Comparison of ENCODE assay signal across 1 cellular context in genomic region chr11:8728566-8728965, GRCh38.
TF ChIP-seq lines count a peak whose summit lies in the region.

No MANE protein-coding gene starts in this region.

TF ChIP-seq in K562, 482 proteins besides CTCF, POLR2A, EP300 and RAD21 (continued from another document):
- TF ChIP-seq MBD1 (CRISPR knock-in tag; IDR thresholded peaks at IDR 0.05) (no peak), MEF2A (IDR thresholded peaks at IDR 0.05; ENCODE audit: control insufficient read depth, low read depth, low read length) (no peak), VEZF1 (CRISPR knock-in tag; IDR thresholded peaks at IDR 0.05) (peak; percentile 56), ZNF444 (CRISPR knock-in tag; IDR thresholded peaks at IDR 0.05) (no peak), KDM5B (IDR thresholded peaks at IDR 0.05; ENCODE audit: insufficient replicate concordance, low read depth, low read length) (no peak), ZNF76 (CRISPR knock-in tag; IDR thresholded peaks at IDR 0.05; ENCODE audit: borderline replicate concordance) (no peak), SRSF7 (optimal IDR thresholded peaks at IDR 0.05; ENCODE audit: low read depth, low read length) (no peak), SAP30 (IDR thresholded peaks at IDR 0.05; ENCODE audit: borderline replicate concordance, insufficient read depth, low read depth, low read length, poor library complexity, severe bottlenecking) (no peak), ZNF766 (CRISPR knock-in tag; conservative IDR thresholded peaks at IDR 0.05) (no peak), ZNF12 (CRISPR knock-in tag; IDR thresholded peaks at IDR 0.05) (no peak), HMGN3 (IDR thresholded peaks at IDR 0.05; ENCODE audit: borderline replicate concordance, extremely low read depth, insufficient read length, low read depth, low read length) (no peak), ETS2 (tag; IDR thresholded peaks at IDR 0.05; ENCODE audit: borderline replicate concordance, poor library complexity, severe bottlenecking) (no peak), NFIX (CRISPR knock-in tag; IDR thresholded peaks at IDR 0.05; ENCODE audit: low read depth) (no peak), TAL1 (IDR thresholded peaks at IDR 0.05) (no peak), RREB1 (CRISPR knock-in tag; IDR thresholded peaks at IDR 0.05) (0 out of 2 replicates have a peak, but pooled peaks have one; percentile 53), ARID1B (IDR thresholded peaks at IDR 0.05) (peak; percentile 32; the same call in 1 of the 2 replicates), SRSF9 (IDR thresholded peaks at IDR 0.05; ENCODE audit: borderline replicate concordance, low read depth, low read length) (no peak)
- TF ChIP-seq, protein P1, sequence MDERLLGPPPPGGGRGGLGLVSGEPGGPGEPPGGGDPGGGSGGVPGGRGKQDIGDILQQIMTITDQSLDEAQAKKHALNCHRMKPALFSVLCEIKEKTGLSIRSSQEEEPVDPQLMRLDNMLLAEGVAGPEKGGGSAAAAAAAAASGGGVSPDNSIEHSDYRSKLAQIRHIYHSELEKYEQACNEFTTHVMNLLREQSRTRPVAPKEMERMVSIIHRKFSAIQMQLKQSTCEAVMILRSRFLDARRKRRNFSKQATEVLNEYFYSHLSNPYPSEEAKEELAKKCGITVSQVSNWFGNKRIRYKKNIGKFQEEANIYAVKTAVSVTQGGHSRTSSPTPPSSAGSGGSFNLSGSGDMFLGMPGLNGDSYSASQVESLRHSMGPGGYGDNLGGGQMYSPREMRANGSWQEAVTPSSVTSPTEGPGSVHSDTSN (CRISPR knock-in tag; IDR thresholded peaks at IDR 0.05; ENCODE audit: low read depth) = no peak
- TF ChIP-seq, protein P1 (tag; conservative IDR thresholded peaks at IDR 0.05; ENCODE audit: low read depth) = peak; percentile 45; the same call in 1 of the 2 replicates
- TF ChIP-seq, protein P2, sequence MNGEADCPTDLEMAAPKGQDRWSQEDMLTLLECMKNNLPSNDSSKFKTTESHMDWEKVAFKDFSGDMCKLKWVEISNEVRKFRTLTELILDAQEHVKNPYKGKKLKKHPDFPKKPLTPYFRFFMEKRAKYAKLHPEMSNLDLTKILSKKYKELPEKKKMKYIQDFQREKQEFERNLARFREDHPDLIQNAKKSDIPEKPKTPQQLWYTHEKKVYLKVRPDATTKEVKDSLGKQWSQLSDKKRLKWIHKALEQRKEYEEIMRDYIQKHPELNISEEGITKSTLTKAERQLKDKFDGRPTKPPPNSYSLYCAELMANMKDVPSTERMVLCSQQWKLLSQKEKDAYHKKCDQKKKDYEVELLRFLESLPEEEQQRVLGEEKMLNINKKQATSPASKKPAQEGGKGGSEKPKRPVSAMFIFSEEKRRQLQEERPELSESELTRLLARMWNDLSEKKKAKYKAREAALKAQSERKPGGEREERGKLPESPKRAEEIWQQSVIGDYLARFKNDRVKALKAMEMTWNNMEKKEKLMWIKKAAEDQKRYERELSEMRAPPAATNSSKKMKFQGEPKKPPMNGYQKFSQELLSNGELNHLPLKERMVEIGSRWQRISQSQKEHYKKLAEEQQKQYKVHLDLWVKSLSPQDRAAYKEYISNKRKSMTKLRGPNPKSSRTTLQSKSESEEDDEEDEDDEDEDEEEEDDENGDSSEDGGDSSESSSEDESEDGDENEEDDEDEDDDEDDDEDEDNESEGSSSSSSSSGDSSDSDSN (IDR thresholded peaks at IDR 0.05; ENCODE audit: borderline replicate concordance in 1 of 2, low read depth in 2 of 2, low read length in 2 of 2) = no peak
- TF ChIP-seq, protein P3, sequence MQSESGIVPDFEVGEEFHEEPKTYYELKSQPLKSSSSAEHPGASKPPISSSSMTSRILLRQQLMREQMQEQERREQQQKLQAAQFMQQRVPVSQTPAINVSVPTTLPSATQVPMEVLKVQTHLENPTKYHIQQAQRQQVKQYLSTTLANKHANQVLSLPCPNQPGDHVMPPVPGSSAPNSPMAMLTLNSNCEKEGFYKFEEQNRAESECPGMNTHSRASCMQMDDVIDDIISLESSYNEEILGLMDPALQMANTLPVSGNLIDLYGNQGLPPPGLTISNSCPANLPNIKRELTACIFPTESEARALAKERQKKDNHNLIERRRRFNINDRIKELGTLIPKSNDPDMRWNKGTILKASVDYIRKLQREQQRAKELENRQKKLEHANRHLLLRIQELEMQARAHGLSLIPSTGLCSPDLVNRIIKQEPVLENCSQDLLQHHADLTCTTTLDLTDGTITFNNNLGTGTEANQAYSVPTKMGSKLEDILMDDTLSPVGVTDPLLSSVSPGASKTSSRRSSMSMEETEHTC (IDR thresholded peaks at IDR 0.05) = no peak
TF ChIP-seq in K562: peak in this region for 14.
